In genomic region chr3:106534206-106534605, GRCh38 we compare ENCODE assay signal across 10 cellular contexts.
DNase-seq lines count a peak whose midpoint lies in the region; FAIRE-seq and TF ChIP-seq lines count a peak whose summit lies in the region.
"Had no signal": no experiment of that assay in that cellular context is flagged by ENCODE, and none has a peak within 500 bp of the region (broad histone marks: within the 10 kb centered on the region; RNA-seq: fewer than 3 reads in every experiment).

No MANE protein-coding gene starts in this region.

- H2BK15ac ChIP-seq in H1 (ENCODE audit: low read length), result no peak overlapping the region

- CTCF ChIA-PET in H1 (lab: Charles Lee; ENCODE audit: partially characterized antibody), result no interaction called here

- H4K20me1 ChIP-seq in Loucy (ENCODE audit: insufficient read depth, low read length, poor library complexity, severe bottlenecking), result no peaks in the 10 kb centered on the region
- H4K20me1 ChIP-seq in H1 (replicated peaks in 1 of 2; ENCODE audit: control insufficient read depth in 1 of 2, insufficient read depth in 2 of 2, low read length in 2 of 2), result no peaks in the 10 kb centered on the region

- WGBS in H1 (ENCODE audit: extremely low coverage in 1 of 2, insufficient coverage in 1 of 2, insufficient read length in 1 of 2, insufficient replicate concordance in 2 of 2, low coverage in 1 of 2, low lambda C conversion rate in 2 of 2, missing lambda C conversion rate in 1 of 2), 2 experiments, result 85% methylated on average over 9 of the region's 9 CpGs; no CpG with 5 or more reads in 1 of the 2 experiments

- DNase-seq in activated CD4-positive, alpha-beta T cell treated with anti-CD3 and anti-CD28 coated beads, Interleukin-2, amount 50 U/mL, for 1 hour, result peak; percentile 22
- DNase-seq in H1 (ENCODE audit: low read depth in 1 of 2, low spot score in 2 of 2), result no peak
- DNase-seq in stimulated activated CD8-positive, alpha-beta memory T cell treated with anti-CD3 and anti-CD28 coated beads, Interleukin-4, amount 100 ng/mL, for 1 hour (ENCODE audit: low read depth in 2 of 2, low spot score in 1 of 2), result peak; percentile 2 to 6
- DNase-seq in GM19240 (ENCODE audit: insufficient read length, low spot score), result no peak
- no peak for DNase-seq in inferior parietal cortex (ENCODE audit: extremely low spot score)
- no peak for DNase-seq in GOT3 (lab: John Stamatoyannopoulos, UW)
- no peak for DNase-seq in ecto neural progenitor cell (ENCODE audit: low spot score)
- DNase-seq: NCI-H2081 treated with DMSO at 0.1 percent for 48 hours, pancreas had no signal

- H3K23ac ChIP-seq in H1 (ENCODE audit: insufficient read length), result no peak overlapping the region

- H2AK5ac ChIP-seq in H1 (ENCODE audit: low read depth, low read length), result no peak overlapping the region

- no peaks in the 10 kb centered on the region for H3K36me3 ChIP-seq in Loucy (ENCODE audit: insufficient read depth, low read length)
- H3K36me3 ChIP-seq in H1 (ENCODE audit: control insufficient read depth in 2 of 4, insufficient read depth in 4 of 4, low read length in 3 of 4), result no peaks in the 10 kb centered on the region; a peak in 2 of 8 replicates
- H3K36me3 ChIP-seq: pancreas had no signal

- H3K27me3 ChIP-seq in Loucy (ENCODE audit: insufficient read depth, low read length, poor library complexity, severe bottlenecking), result no peaks in the 10 kb centered on the region
- H3K27me3 ChIP-seq in H1 (replicated peaks in 1 of 4; ENCODE audit: control insufficient read depth in 3 of 4, extremely low read depth in 1 of 4, insufficient read depth in 3 of 4, low read length in 3 of 4), result no peaks in the 10 kb centered on the region
- H3K27me3 ChIP-seq: pancreas had no signal

- H3K9ac ChIP-seq in Loucy (ENCODE audit: low read depth, low read length, poor library complexity, severe bottlenecking) (no peak overlapping the region), H1 (replicated peaks in 1 of 4; ENCODE audit: extremely low read depth in 1 of 4, low read depth in 3 of 4, low read length in 3 of 4) (no peak overlapping the region)

- no peak for FAIRE-seq in H1 (lab: Jason Lieb, UNC)
- FAIRE-seq: pancreas had no signal

- peak overlapping the region; percentile 25; the same call in 1 of the 2 replicates for H4K8ac ChIP-seq in H1 (ENCODE audit: extremely low read depth, insufficient read depth, low read length)

- POLR2A ChIA-PET in H1 (lab: Charles Lee; ENCODE audit: partially characterized antibody), result no interaction called here

- H4K91ac ChIP-seq in H1 (replicated peaks; ENCODE audit: insufficient read length, low read length), result no peak overlapping the region

- H3K4me2 ChIP-seq in Loucy (ENCODE audit: low read depth, low read length, poor library complexity, severe bottlenecking) (peak overlapping the region; percentile 55), H1 (ENCODE audit: insufficient read depth in 1 of 2, low read depth in 2 of 2, low read length in 2 of 2) (no peak overlapping the region)

- no peak overlapping the region for H2BK120ac ChIP-seq in H1 (replicated peaks; ENCODE audit: low read depth, low read length)

- TF ChIP-seq POLR2A in H1 (IDR thresholded peaks at IDR 0.05; ENCODE audit: control extremely low read depth in 1 of 2, low read depth in 2 of 2, low read length in 2 of 2), result no peak

- H3K23me2 ChIP-seq in H1 (ENCODE audit: low read depth, low read length), result no peaks in the 10 kb centered on the region

- no peaks in the 10 kb centered on the region; the same call in 1 of the 2 replicates for H3F3A ChIP-seq in Loucy (ENCODE audit: low read depth)

- no peak overlapping the region for H2BK12ac ChIP-seq in H1 (ENCODE audit: low read depth, low read length)

- no peaks in the 10 kb centered on the region for H3K79me1 ChIP-seq in H1 (ENCODE audit: low read depth, low read length)

- no peak for TF ChIP-seq EP300 in H1 (IDR thresholded peaks at IDR 0.05; ENCODE audit: borderline replicate concordance in 1 of 2, low read depth in 2 of 2, low read length in 2 of 2)

- H3K4ac ChIP-seq in H1 (replicated peaks; ENCODE audit: insufficient read length, low read depth, low read length), result no peak overlapping the region

- H3K27ac ChIP-seq in H1 (ENCODE audit: low read depth, low read length), result no peak overlapping the region
- H3K27ac ChIP-seq: pancreas had no signal

- H3K4me1 ChIP-seq in Loucy (ENCODE audit: insufficient read depth, low read length, poor library complexity, severe bottlenecking) (peaks cover 9% of the 10 kb centered on the region), H1 (replicated peaks in 1 of 4; ENCODE audit: control insufficient read depth in 3 of 4, insufficient read depth in 4 of 4, low read length in 3 of 4) (no peaks in the 10 kb centered on the region)
- H3K4me1 ChIP-seq: pancreas had no signal

- H2BK20ac ChIP-seq in H1 (ENCODE audit: low read length), result no peak overlapping the region

- peaks cover 21% of the 10 kb centered on the region for H3K9me3 ChIP-seq in Loucy (ENCODE audit: insufficient read depth, low read depth, low read length)
- H3K9me3 ChIP-seq in H1 (ENCODE audit: insufficient read depth in 2 of 2, low read depth in 1 of 2, low read length in 1 of 2), result 0 out of 4 replicates have a peak, but pooled peaks cover 3 to 10% of the 10 kb centered on the region in 2 experiments
- H3K9me3 ChIP-seq: pancreas had no signal

- no peak overlapping the region for H3K14ac ChIP-seq in H1 (ENCODE audit: insufficient read length)

- H3K18ac ChIP-seq in H1 (ENCODE audit: extremely low read depth, low read length), result no peak overlapping the region

- no peak overlapping the region for H4K5ac ChIP-seq in H1 (ENCODE audit: insufficient read length, low read depth, low read length)

- TF ChIP-seq RAD21 in H1 (IDR thresholded peaks at IDR 0.05 in 1 of 2, conservative IDR thresholded peaks at IDR 0.05 in 1 of 2; ENCODE audit: low read depth in 2 of 2, low read length in 2 of 2), result no peak

- H2BK5ac ChIP-seq in H1 (ENCODE audit: low read depth, low read length), result no peak overlapping the region

- no peak for TF ChIP-seq CTCF in Loucy (conservative IDR thresholded peaks at IDR 0.05; ENCODE audit: low read length)
- no peak for TF ChIP-seq CTCF in H1 (IDR thresholded peaks at IDR 0.05; ENCODE audit: control extremely low read depth in 1 of 3, insufficient read depth in 1 of 3, low read depth in 1 of 3, low read length in 3 of 3)

- peak overlapping the region; percentile 74 for H2AFZ ChIP-seq in Loucy (ENCODE audit: low read length)
- no peak overlapping the region for H2AFZ ChIP-seq in H1 (ENCODE audit: low read length)

- H3K4me3 ChIP-seq in Loucy (ENCODE audit: low read length, poor library complexity, severe bottlenecking), result peak overlapping the region; percentile 28
- no peak overlapping the region for H3K4me3 ChIP-seq in H1 (ENCODE audit: extremely low read depth in 1 of 4, insufficient read depth in 2 of 4, low read depth in 3 of 4, low read length in 4 of 4)
- H3K4me3 ChIP-seq: pancreas had no signal

- no peak overlapping the region for H3K56ac ChIP-seq in H1 (replicated peaks; ENCODE audit: insufficient read length, low read depth, low read length)

- H3K9me2 ChIP-seq in Loucy (replicated peaks; ENCODE audit: low read depth, low read length), result no peaks in the 10 kb centered on the region

- H3K79me2 ChIP-seq in Loucy (ENCODE audit: insufficient read depth, low read length), result no peaks in the 10 kb centered on the region
- no peaks in the 10 kb centered on the region for H3K79me2 ChIP-seq in H1 (ENCODE audit: control insufficient read depth in 1 of 2, insufficient read depth in 2 of 2, low read length in 2 of 2)

TF ChIP-seq in H1, 55 proteins besides CTCF, POLR2A, EP300 and RAD21:
- TF ChIP-seq CREB1 (IDR thresholded peaks at IDR 0.05), result no peak
- no peak for TF ChIP-seq USF2 (IDR thresholded peaks at IDR 0.05; ENCODE audit: low read length)
- no peak for TF ChIP-seq SP1 (IDR thresholded peaks at IDR 0.05; ENCODE audit: low read depth, low read length)
- TF ChIP-seq BCL11A (IDR thresholded peaks at IDR 0.05; ENCODE audit: low read depth in 2 of 2, low read length in 2 of 2), result no peak
- no peak for TF ChIP-seq SIX5 (IDR thresholded peaks at IDR 0.05; ENCODE audit: low read depth, low read length)
- no peak for TF ChIP-seq CTBP2 (IDR thresholded peaks at IDR 0.05; ENCODE audit: borderline replicate concordance, insufficient read depth, insufficient read length, low read length)
- TF ChIP-seq SP2 (IDR thresholded peaks at IDR 0.05; ENCODE audit: low read length), result no peak
- no peak for TF ChIP-seq POU5F1 (IDR thresholded peaks at IDR 0.05; ENCODE audit: low read depth, low read length)
- no peak for TF ChIP-seq TBP (IDR thresholded peaks at IDR 0.05; ENCODE audit: low read depth, low read length)
- no peak for TF ChIP-seq SIN3A (conservative IDR thresholded peaks at IDR 0.05 in 1 of 2, IDR thresholded peaks at IDR 0.05 in 1 of 2; ENCODE audit: low read depth in 1 of 2, low read length in 2 of 2)

Comparison
In these comparisons a context has a peak if more than half of its experiments do, and no peak if none do; other contexts are left out.
1. DNase-seq: peak in activated CD4-positive, alpha-beta T cell treated with anti-CD3 and anti-CD28 coated beads, Interleukin-2, amount 50 U/mL, for 1 hour (single experiment) and stimulated activated CD8-positive, alpha-beta memory T cell treated with anti-CD3 and anti-CD28 coated beads, Interleukin-4, amount 100 ng/mL, for 1 hour (2 of 2); none in H1 (0 of 2), GM19240 (single experiment), inferior parietal cortex (single experiment), GOT3 (single experiment) and ecto neural progenitor cell (single experiment).